In genomic region chr6:31663961-31664789, GRCh38 we compare ENCODE assay signal across 8 cellular contexts. TPM values are rescaled to one million over a fixed set of nuclear protein-coding genes. Genes with fewer than 3 reads are reported as not detected.
A peak's percentile ranks its signal among the peaks of the same experiment; 100 is the strongest.
DNase-seq lines count a peak whose midpoint lies in the region; ATAC-seq, FAIRE-seq and TF ChIP-seq lines count a peak whose summit lies in the region.

No MANE protein-coding gene starts in this region.

- TF ChIP-seq CTCF in C4-2B (conservative IDR thresholded peaks at IDR 0.05) (no peak), left ventricle myocardium inferior (IDR thresholded peaks at IDR 0.05; ENCODE audit: borderline replicate concordance) (no peak)

- peaks cover 62% of the 10 kb centered on the region for H3K36me3 Mint-ChIP-seq in activated T-helper 1 cell treated with anti-CD3 and anti-CD28 coated beads, Interleukin-12 subunit alpha, Interleukin-12 subunit beta, Interleukin-2, Interleukin-4 antibody, amounts not matched to agents 30 ng/mL and 10 ng/mL and 1 ng/mL, durations not matched to agents 14 hours and 24 hours and 36 hours (ENCODE audit: low read depth)

- H3K4me3 Mint-ChIP-seq in activated T-helper 1 cell treated with anti-CD3 and anti-CD28 coated beads, Interleukin-12 subunit alpha, Interleukin-12 subunit beta, Interleukin-2, Interleukin-4 antibody, amounts not matched to agents 30 ng/mL and 10 ng/mL and 1 ng/mL, durations not matched to agents 14 hours and 24 hours and 36 hours = peak overlapping the region; percentile 98

- no peaks in the 10 kb centered on the region for H3K27me3 Mint-ChIP-seq in activated T-helper 1 cell treated with anti-CD3 and anti-CD28 coated beads, Interleukin-12 subunit alpha, Interleukin-12 subunit beta, Interleukin-2, Interleukin-4 antibody, amounts not matched to agents 30 ng/mL and 10 ng/mL and 1 ng/mL, durations not matched to agents 14 hours and 24 hours and 36 hours (ENCODE audit: insufficient read depth)

- no peaks in the 10 kb centered on the region for H3K27me3 ChIP-seq in left ventricle myocardium inferior (ENCODE audit: low read depth)

- H3K4me3 ChIP-seq in left ventricle myocardium inferior = peak overlapping the region; percentile 78
- peak overlapping the region; percentile 97 for H3K4me3 ChIP-seq in skeletal muscle cell (ENCODE audit: low read depth, low read length)

- peak overlapping the region; percentile 90 for H3K27ac Mint-ChIP-seq in activated T-helper 1 cell treated with anti-CD3 and anti-CD28 coated beads, Interleukin-12 subunit alpha, Interleukin-12 subunit beta, Interleukin-2, Interleukin-4 antibody, amounts not matched to agents 30 ng/mL and 10 ng/mL and 1 ng/mL, durations not matched to agents 14 hours and 24 hours and 36 hours

- peaks cover 89% of the 10 kb centered on the region for H3K4me1 ChIP-seq in left ventricle myocardium inferior

- H3K36me3 ChIP-seq in left ventricle myocardium inferior = peaks cover 39% of the 10 kb centered on the region

- H3K27ac ChIP-seq in C4-2B (peak overlapping the region; percentile 84), left ventricle myocardium inferior (replicated peaks) (peak overlapping the region; percentile 96)

- H3K4me1 Mint-ChIP-seq in activated T-helper 1 cell treated with anti-CD3 and anti-CD28 coated beads, Interleukin-12 subunit alpha, Interleukin-12 subunit beta, Interleukin-2, Interleukin-4 antibody, amounts not matched to agents 30 ng/mL and 10 ng/mL and 1 ng/mL, durations not matched to agents 14 hours and 24 hours and 36 hours (ENCODE audit: low read depth) = peaks cover 83% of the 10 kb centered on the region

- no peak for ATAC-seq in GM18870 (IDR thresholded peaks at IDR 0.05; ENCODE audit: unreplicated experiment)
- ATAC-seq in GM19452 (IDR thresholded peaks at IDR 0.05; ENCODE audit: unreplicated experiment) = no peak

- no peaks in the 10 kb centered on the region for H3K9me3 ChIP-seq in left ventricle myocardium inferior (replicated peaks)

- no peaks in the 10 kb centered on the region for H3K9me3 Mint-ChIP-seq in activated T-helper 1 cell treated with anti-CD3 and anti-CD28 coated beads, Interleukin-12 subunit alpha, Interleukin-12 subunit beta, Interleukin-2, Interleukin-4 antibody, amounts not matched to agents 30 ng/mL and 10 ng/mL and 1 ng/mL, durations not matched to agents 14 hours and 24 hours and 36 hours

- DNase-seq in HTR-8/SVneo (ENCODE audit: insufficient read length, low spot score) (peak; percentile 70), left ventricle myocardium inferior (no peak), skeletal muscle cell (ENCODE audit: low read depth) (peak; percentile 49), occipital lobe (lab: John Stamatoyannopoulos, UW) (no peak)
- no peak for DNase-seq in activated T-helper 1 cell treated with anti-CD3 and anti-CD28 coated beads, Interleukin-12 subunit alpha, Interleukin-12 subunit beta, Interleukin-2, Interleukin-4 antibody, amounts not matched to agents 30 ng/mL and 10 ng/mL and 1 ng/mL, durations not matched to agents 14 hours and 24 hours and 36 hours (ENCODE audit: low spot score)

- intact Hi-C loops in activated T-helper 1 cell treated with anti-CD3 and anti-CD28 coated beads, Interleukin-12 subunit alpha, Interleukin-12 subunit beta, Interleukin-2, Interleukin-4 antibody, amounts not matched to agents 30 ng/mL and 10 ng/mL and 1 ng/mL, durations not matched to agents 14 hours and 24 hours and 36 hours (cut with micrococcal nuclease) = loop anchor here (2.0 to 10.0 kb wide), 4 partner anchors 169 to 1541 kb away; partner anchors contain the start of genes AGPAT1, HSD17B8, RING1 and RXRB
- intact Hi-C loops in left ventricle myocardium inferior (cut with micrococcal nuclease) = no loop called here

- no peak for FAIRE-seq in HTR-8/SVneo (lab: Jason Lieb, UNC)

RNA-seq across cellular contexts. Expression of gene GPANK1, which starts 0.6 kb away (rescaled TPM):
- 34.8 and 37.2 TPM in 2 replicates for total RNA-seq in activated T-helper 1 cell treated with anti-CD3 and anti-CD28 coated beads, Interleukin-12 subunit alpha, Interleukin-12 subunit beta, Interleukin-2, Interleukin-4 antibody, amounts not matched to agents 30 ng/mL and 10 ng/mL and 1 ng/mL, durations not matched to agents 14 hours and 24 hours and 36 hours
- total RNA-seq in left ventricle myocardium inferior (19.2 TPM), occipital lobe (9.8 TPM)

RNA-seq across cellular contexts. Expression of gene CSNK2B, which starts 1.7 kb away (rescaled TPM):
- total RNA-seq in activated T-helper 1 cell treated with anti-CD3 and anti-CD28 coated beads, Interleukin-12 subunit alpha, Interleukin-12 subunit beta, Interleukin-2, Interleukin-4 antibody, amounts not matched to agents 30 ng/mL and 10 ng/mL and 1 ng/mL, durations not matched to agents 14 hours and 24 hours and 36 hours = 302 and 308 TPM in 2 replicates
- 105 TPM for total RNA-seq in left ventricle myocardium inferior
- total RNA-seq in occipital lobe = 69.9 TPM

RNA-seq across cellular contexts. Expression of gene C6orf47, which starts 3.6 kb away (rescaled TPM):
- total RNA-seq in activated T-helper 1 cell treated with anti-CD3 and anti-CD28 coated beads, Interleukin-12 subunit alpha, Interleukin-12 subunit beta, Interleukin-2, Interleukin-4 antibody, amounts not matched to agents 30 ng/mL and 10 ng/mL and 1 ng/mL, durations not matched to agents 14 hours and 24 hours and 36 hours = 18.1 and 19.1 TPM in 2 replicates
- 16.9 TPM for total RNA-seq in left ventricle myocardium inferior
- total RNA-seq in occipital lobe = 16.2 TPM

RNA-seq across cellular contexts. Expression of gene LY6G5B, which starts 5.6 kb away (rescaled TPM):
- 29.5 and 35.1 TPM in 2 replicates for total RNA-seq in activated T-helper 1 cell treated with anti-CD3 and anti-CD28 coated beads, Interleukin-12 subunit alpha, Interleukin-12 subunit beta, Interleukin-2, Interleukin-4 antibody, amounts not matched to agents 30 ng/mL and 10 ng/mL and 1 ng/mL, durations not matched to agents 14 hours and 24 hours and 36 hours
- total RNA-seq in left ventricle myocardium inferior (4.4 TPM), occipital lobe (3.4 TPM)

RNA-seq across cellular contexts. Expression of gene APOM, which starts 8.5 kb away (rescaled TPM):
- 1.8 and 3.7 TPM in 2 replicates for total RNA-seq in activated T-helper 1 cell treated with anti-CD3 and anti-CD28 coated beads, Interleukin-12 subunit alpha, Interleukin-12 subunit beta, Interleukin-2, Interleukin-4 antibody, amounts not matched to agents 30 ng/mL and 10 ng/mL and 1 ng/mL, durations not matched to agents 14 hours and 24 hours and 36 hours
- total RNA-seq in left ventricle myocardium inferior = 2.4 TPM
- not detected for total RNA-seq in occipital lobe

Comparison
In these comparisons a context has a peak if more than half of its experiments do, and no peak if none do; other contexts are left out.
1. DNase-seq: peak in HTR-8/SVneo (single experiment) and skeletal muscle cell (single experiment); none in activated T-helper 1 cell treated with anti-CD3 and anti-CD28 coated beads, Interleukin-12 subunit alpha, Interleukin-12 subunit beta, Interleukin-2, Interleukin-4 antibody, amounts not matched to agents 30 ng/mL and 10 ng/mL and 1 ng/mL, durations not matched to agents 14 hours and 24 hours and 36 hours (single experiment), left ventricle myocardium inferior (single experiment) and occipital lobe (single experiment).